Comparison of ENCODE assay signal across 29 cellular contexts in genomic region chr1:114331936-114332335, GRCh38.
DNase-seq lines count a peak whose midpoint lies in the region; ATAC-seq and TF ChIP-seq lines count a peak whose summit lies in the region.
"Had no signal": no experiment of that assay in that cellular context is flagged by ENCODE, and none has a peak within 500 bp of the region (broad histone marks: within the 10 kb centered on the region; RNA-seq: fewer than 3 reads in every experiment).

No MANE protein-coding gene starts in this region.

- in situ Hi-C loops in IMR-90 (cut with MboI; ENCODE audit: low sequenced_read_pairs) = no loop called here

- H3K4me3 ChIP-seq in CD4-positive, CD25-positive, alpha-beta regulatory T cell (ENCODE audit: low read depth, low read length) = no peak overlapping the region
- no peak overlapping the region for H3K4me3 ChIP-seq in DND-41 (ENCODE audit: low read depth in 1 of 2, low read length in 2 of 2)
- no peak overlapping the region for H3K4me3 ChIP-seq in IMR-90 (ENCODE audit: insufficient read depth, low read depth, low read length)
- H3K4me3 ChIP-seq in neuronal stem cell (ENCODE audit: low read length in 2 of 2) = no peak overlapping the region
- H3K4me3 ChIP-seq: gastrocnemius medialis, hepatocyte, lower lobe of right lung, mucosa of descending colon, smooth muscle cell, thoracic aorta had no signal

- POLR2A ChIA-PET in IMR-90 (lab: Charles Lee; ENCODE audit: unreplicated experiment) = no interaction called here

- no peak for TF ChIP-seq CTCF in DND-41 (IDR thresholded peaks at IDR 0.05; ENCODE audit: borderline replicate concordance, extremely low read depth, low read length, poor library complexity, severe bottlenecking)
- TF ChIP-seq CTCF in IMR-90 (conservative IDR thresholded peaks at IDR 0.05; ENCODE audit: low read depth, low read length) = no peak

- no peak overlapping the region for H4K5ac ChIP-seq in IMR-90 (ENCODE audit: low read depth, low read length)

- no peak for TF ChIP-seq RAD21 in IMR-90 (IDR thresholded peaks at IDR 0.05; ENCODE audit: low read length)

- no peaks in the 10 kb centered on the region for H3K79me1 ChIP-seq in IMR-90 (ENCODE audit: low read depth in 1 of 2, low read length in 2 of 2)
- no peaks in the 10 kb centered on the region for H3K79me1 ChIP-seq in neuronal stem cell (ENCODE audit: low read depth, low read length)

- peaks cover 34% of the 10 kb centered on the region for H3K4me1 ChIP-seq in CD4-positive, CD25-positive, alpha-beta regulatory T cell (ENCODE audit: control insufficient read depth, insufficient read depth, low read length, poor library complexity, severe bottlenecking)
- H3K4me1 ChIP-seq in DND-41 (ENCODE audit: insufficient read depth, low read length) (peaks cover 94% of the 10 kb centered on the region), IMR-90 (ENCODE audit: control insufficient read depth, insufficient read depth, low read length) (no peaks in the 10 kb centered on the region), neuronal stem cell (ENCODE audit: control insufficient read depth in 2 of 2, insufficient read depth in 1 of 2, low read depth in 1 of 2, low read length in 2 of 2) (no peaks in the 10 kb centered on the region)
- H3K4me1 ChIP-seq: gastrocnemius medialis, lower lobe of right lung had no signal

- CTCF ChIA-PET in IMR-90 (lab: Yijun Ruan, JAX) = interaction anchor here (0.6 to 0.8 kb wide), 3 partner anchors 15 to 1169 kb away, joined by 4 to 6 read pairs (median 4); no protein-coding TSS in a partner anchor

- dilution Hi-C loops in IMR-90 (cut with HindIII; ENCODE audit: low sequenced_read_pairs, unreplicated experiment) = no loop called here

- H2BK20ac ChIP-seq in IMR-90 (ENCODE audit: low read depth, low read length) = no peak overlapping the region

- H2BK5ac ChIP-seq in IMR-90 (ENCODE audit: low read depth, low read length, poor library complexity, severe bottlenecking) (no peak overlapping the region), neuronal stem cell (ENCODE audit: low read length) (no peak overlapping the region)

- no peak overlapping the region for H3K27ac ChIP-seq in CD4-positive, CD25-positive, alpha-beta regulatory T cell (ENCODE audit: insufficient read depth, low read length, poor library complexity, severe bottlenecking)
- H3K27ac ChIP-seq in DND-41 (ENCODE audit: low read length) (peak overlapping the region; percentile 91), IMR-90 (ENCODE audit: insufficient read depth, low read length) (no peak overlapping the region), neuronal stem cell (replicated peaks; ENCODE audit: low read length) (no peak overlapping the region)
- H3K27ac ChIP-seq: gastrocnemius medialis, hepatocyte, lower lobe of right lung, thoracic aorta had no signal

- H4K8ac ChIP-seq in IMR-90 (ENCODE audit: low read depth in 2 of 2, low read length in 2 of 2) = no peak overlapping the region
- H4K8ac ChIP-seq in neuronal stem cell (ENCODE audit: low read depth, low read length) = no peak overlapping the region

- H2AFZ ChIP-seq in DND-41 (ENCODE audit: low read depth, low read length) = peak overlapping the region; percentile 26; the same call in 1 of the 2 replicates
- no peak overlapping the region for H2AFZ ChIP-seq in IMR-90 (replicated peaks; ENCODE audit: low read length, poor library complexity)
- no peak overlapping the region for H2AFZ ChIP-seq in neuronal stem cell (ENCODE audit: low read length)
- H2AFZ ChIP-seq: hepatocyte had no signal

- no peaks in the 10 kb centered on the region for H3K79me2 ChIP-seq in DND-41 (ENCODE audit: insufficient read depth, low read length)
- H3K79me2 ChIP-seq: hepatocyte had no signal

- no TSS peak for BruUV-seq in IMR-90 (replicated peaks; lab: Mats Ljungman, UMichigan)

- peaks cover 17% of the 10 kb centered on the region for H3K27me3 Mint-ChIP-seq in CD4-positive, CD25-positive, alpha-beta regulatory T cell
- no peaks in the 10 kb centered on the region for H3K27me3 Mint-ChIP-seq in effector memory CD8-positive, alpha-beta T cell
- H3K27me3 Mint-ChIP-seq: activated naive CD8-positive, alpha-beta T cell had no signal

- 0 out of 2 replicates have a peak overlapping the region, but pooled peaks have one; percentile 10 for H3K9ac ChIP-seq in DND-41 (ENCODE audit: low read depth, low read length)
- H3K9ac ChIP-seq in IMR-90 (ENCODE audit: low read depth, low read length) = no peak overlapping the region
- no peak overlapping the region for H3K9ac ChIP-seq in neuronal stem cell (ENCODE audit: low read depth, low read length, poor library complexity)

- no peak for TF ChIP-seq POLR2A in IMR-90 (IDR thresholded peaks at IDR 0.05; ENCODE audit: low read depth, low read length)

- intact Hi-C loops in IMR-90 (cut with micrococcal nuclease) (no loop called here), head of caudate nucleus (cut with DNase I) (no loop called here)

- H2BK12ac ChIP-seq in neuronal stem cell (ENCODE audit: low read length) = no peak overlapping the region

- no peak overlapping the region for H2BK120ac ChIP-seq in IMR-90 (ENCODE audit: low read depth, low read length)
- no peak overlapping the region for H2BK120ac ChIP-seq in neuronal stem cell (ENCODE audit: low read depth, low read length)

- H3K9me3 Mint-ChIP-seq in CD4-positive, CD25-positive, alpha-beta regulatory T cell = peaks cover 0 to 2% (median 0%) of the 10 kb centered on the region in 7 donors
- no peaks in the 10 kb centered on the region for H3K9me3 Mint-ChIP-seq in effector memory CD8-positive, alpha-beta T cell
- H3K9me3 Mint-ChIP-seq: activated CD4-positive, alpha-beta memory T cell treated with anti-CD3 and anti-CD28 coated beads, Interleukin-2, amount 10 ng/mL, durations not matched to agents 7 days and 5 days had no signal

- no peaks in the 10 kb centered on the region for H3K36me3 Mint-ChIP-seq in CD4-positive, CD25-positive, alpha-beta regulatory T cell
- H3K36me3 Mint-ChIP-seq in effector memory CD8-positive, alpha-beta T cell (ENCODE audit: insufficient read depth) = no peaks in the 10 kb centered on the region
- H3K36me3 Mint-ChIP-seq: activated naive CD8-positive, alpha-beta T cell had no signal

- no peaks in the 10 kb centered on the region for H3K9me1 ChIP-seq in IMR-90 (ENCODE audit: insufficient read depth, low read length)

- peaks cover 16 to 56% (median 27%) of the 10 kb centered on the region in 4 donors for H3K4me1 Mint-ChIP-seq in CD4-positive, CD25-positive, alpha-beta regulatory T cell
- peaks cover 66 to 75% of the 10 kb centered on the region in 2 donors for H3K4me1 Mint-ChIP-seq in effector memory CD8-positive, alpha-beta T cell (ENCODE audit: low read depth in 2 of 2)
- H3K4me1 Mint-ChIP-seq: B cell, neural crest cell had no signal

- H3K18ac ChIP-seq in IMR-90 (ENCODE audit: low read depth, low read length) (no peak overlapping the region), neuronal stem cell (ENCODE audit: low read length) (no peak overlapping the region)

- H4K91ac ChIP-seq in IMR-90 (ENCODE audit: insufficient read depth, low read depth, low read length) (no peak overlapping the region), neuronal stem cell (ENCODE audit: low read depth, low read length, poor library complexity) (no peak overlapping the region)

- H3K14ac ChIP-seq in IMR-90 (replicated peaks; ENCODE audit: low read depth, low read length) (no peak overlapping the region), neuronal stem cell (ENCODE audit: low read length) (no peak overlapping the region)

- H3K27me3 ChIP-seq in CD4-positive, CD25-positive, alpha-beta regulatory T cell (ENCODE audit: control insufficient read depth, insufficient read depth, low read length) = no peaks in the 10 kb centered on the region
- no peaks in the 10 kb centered on the region for H3K27me3 ChIP-seq in DND-41 (ENCODE audit: insufficient read depth, low read length, poor library complexity)
- H3K27me3 ChIP-seq in IMR-90 (ENCODE audit: control insufficient read depth, insufficient read depth, low read length) = peaks cover 25% of the 10 kb centered on the region
- no peaks in the 10 kb centered on the region for H3K27me3 ChIP-seq in neuronal stem cell (ENCODE audit: control insufficient read depth in 3 of 3, insufficient read depth in 3 of 3, low read depth in 1 of 3, low read length in 3 of 3)

- no peak overlapping the region for H2BK15ac ChIP-seq in IMR-90 (ENCODE audit: low read depth, low read length)
- no peak overlapping the region for H2BK15ac ChIP-seq in neuronal stem cell (ENCODE audit: low read length)

- H4K20me1 ChIP-seq in DND-41 (ENCODE audit: insufficient read depth, low read length) = no peaks in the 10 kb centered on the region
- no peaks in the 10 kb centered on the region for H4K20me1 ChIP-seq in IMR-90 (ENCODE audit: insufficient read depth, low read length)

- DNase-seq in CD4-positive, CD25-positive, alpha-beta regulatory T cell = no peak
- DNase-seq in DND-41 = no peak
- no peak for DNase-seq in IMR-90
- DNase-seq in effector memory CD8-positive, alpha-beta T cell = no peak
- no peak for DNase-seq in head of caudate nucleus
- DNase-seq in neuronal stem cell (ENCODE audit: low spot score) = no peak
- DNase-seq in superior temporal gyrus (ENCODE audit: extremely low spot score) = no peak
- DNase-seq: activated CD4-positive, alpha-beta memory T cell treated with anti-CD3 and anti-CD28 coated beads, Interleukin-2, amount 10 ng/mL, durations not matched to agents 7 days and 5 days; activated T-cell treated with anti-CD3 and anti-CD28 coated beads for 4 hours; aorta; DMS153; gastrocnemius medialis; GOT3; KBM-7; lower lobe of right lung; mucosa of descending colon; NCI-H1092 treated with DMSO at 0.1 percent for 48 hours; NCI-H187 treated with DMSO at 0.1 percent for 48 hours; NCI-H2171; NCI-H510A; OCI-M1; stimulated activated CD4-positive, alpha-beta T cell treated with anti-CD3 and anti-CD28 coated beads, Interleukin-1b, Interleukin-23, amount 100 ng/mL, for 48 hours; stimulated activated naive CD4-positive, alpha-beta T cell treated with Interleukin-2 at 50 U/mL for 16 hours had no signal

- no peak overlapping the region for H3K4me2 ChIP-seq in DND-41 (ENCODE audit: insufficient read depth, low read length)
- H3K4me2 ChIP-seq in IMR-90 (ENCODE audit: low read depth, low read length) = no peak overlapping the region
- no peak overlapping the region for H3K4me2 ChIP-seq in neuronal stem cell (ENCODE audit: insufficient read depth, low read length, poor library complexity, severe bottlenecking)
- H3K4me2 ChIP-seq: hepatocyte, smooth muscle cell had no signal

- H3K4me3 Mint-ChIP-seq in CD4-positive, CD25-positive, alpha-beta regulatory T cell = peak overlapping the region in 2 of 4 donors; percentile 3 to 32
- H3K4me3 Mint-ChIP-seq in effector memory CD8-positive, alpha-beta T cell = peak overlapping the region; percentile 44 to 58
- H3K4me3 Mint-ChIP-seq: activated CD4-positive, alpha-beta memory T cell treated with anti-CD3 and anti-CD28 coated beads, Interleukin-2, amount 10 ng/mL, durations not matched to agents 7 days and 5 days; activated naive CD8-positive, alpha-beta T cell; B cell; neural crest cell had no signal

- H3K23ac ChIP-seq in IMR-90 (ENCODE audit: low read depth, low read length) = no peak overlapping the region
- H3K23ac ChIP-seq in neuronal stem cell (ENCODE audit: low read depth, low read length, poor library complexity) = no peak overlapping the region

- peak overlapping the region in 2 of 3 donors; percentile 15 to 57 for H3K27ac Mint-ChIP-seq in CD4-positive, CD25-positive, alpha-beta regulatory T cell
- H3K27ac Mint-ChIP-seq in effector memory CD8-positive, alpha-beta T cell = peak overlapping the region; percentile 30 to 91
- H3K27ac Mint-ChIP-seq: activated CD4-positive, alpha-beta memory T cell treated with anti-CD3 and anti-CD28 coated beads, Interleukin-2, amount 10 ng/mL, durations not matched to agents 7 days and 5 days; activated naive CD8-positive, alpha-beta T cell; B cell had no signal

- H3K4ac ChIP-seq in IMR-90 (ENCODE audit: low read depth, low read length) (no peak overlapping the region), neuronal stem cell (ENCODE audit: low read length) (no peak overlapping the region)

- peak overlapping the region; percentile 46 for H2AK9ac ChIP-seq in IMR-90 (replicated peaks; ENCODE audit: low read depth, low read length, poor library complexity)

- H2AK5ac ChIP-seq in IMR-90 (ENCODE audit: low read depth, low read length) = no peak overlapping the region
- H2AK5ac ChIP-seq in neuronal stem cell (ENCODE audit: low read depth, low read length) = no peak overlapping the region

- no peak overlapping the region for H3K56ac ChIP-seq in IMR-90 (ENCODE audit: extremely low read depth, insufficient read depth, low read length)

- no peak for ATAC-seq in CD4-positive, CD25-positive, alpha-beta regulatory T cell (ENCODE audit: low read depth in 2 of 2)
- no peak for ATAC-seq in DND-41 (ENCODE audit: insufficient read depth, low read depth)
- ATAC-seq in IMR-90 (ENCODE audit: low read depth) = no peak
- no peak for ATAC-seq in effector memory CD8-positive, alpha-beta T cell (replicated peaks)
- ATAC-seq: gastrocnemius medialis, lower lobe of right lung, mucosa of descending colon had no signal

- H3K9me3 ChIP-seq in CD4-positive, CD25-positive, alpha-beta regulatory T cell (ENCODE audit: control insufficient read depth in 2 of 2, low read length in 2 of 2) = no peaks in the 10 kb centered on the region
- H3K9me3 ChIP-seq in DND-41 (ENCODE audit: insufficient read depth, low read length, severe bottlenecking) (no peaks in the 10 kb centered on the region), IMR-90 (ENCODE audit: control insufficient read depth, insufficient read depth, low read length) (no peaks in the 10 kb centered on the region), neuronal stem cell (replicated peaks in 1 of 2; ENCODE audit: control insufficient read depth in 2 of 2, insufficient read depth in 1 of 2, low read depth in 1 of 2, low read length in 2 of 2) (peaks cover 0 to 1% of the 10 kb centered on the region in 2 donors)
- H3K9me3 ChIP-seq: gastrocnemius medialis, lower lobe of right lung, mucosa of descending colon, thoracic aorta had no signal

- no peaks in the 10 kb centered on the region for H3K36me3 ChIP-seq in CD4-positive, CD25-positive, alpha-beta regulatory T cell (ENCODE audit: control insufficient read depth, insufficient read depth, low read length)
- H3K36me3 ChIP-seq in DND-41 (ENCODE audit: insufficient read depth, low read length) (no peaks in the 10 kb centered on the region), IMR-90 (ENCODE audit: control insufficient read depth, insufficient read depth, low read length) (no peaks in the 10 kb centered on the region), neuronal stem cell (replicated peaks in 1 of 2; ENCODE audit: control insufficient read depth in 2 of 2, insufficient read depth in 2 of 2, low read length in 2 of 2) (no peaks in the 10 kb centered on the region)
- H3K36me3 ChIP-seq: gastrocnemius medialis, lower lobe of right lung, thoracic aorta had no signal
